In the genomic region with DNA sequence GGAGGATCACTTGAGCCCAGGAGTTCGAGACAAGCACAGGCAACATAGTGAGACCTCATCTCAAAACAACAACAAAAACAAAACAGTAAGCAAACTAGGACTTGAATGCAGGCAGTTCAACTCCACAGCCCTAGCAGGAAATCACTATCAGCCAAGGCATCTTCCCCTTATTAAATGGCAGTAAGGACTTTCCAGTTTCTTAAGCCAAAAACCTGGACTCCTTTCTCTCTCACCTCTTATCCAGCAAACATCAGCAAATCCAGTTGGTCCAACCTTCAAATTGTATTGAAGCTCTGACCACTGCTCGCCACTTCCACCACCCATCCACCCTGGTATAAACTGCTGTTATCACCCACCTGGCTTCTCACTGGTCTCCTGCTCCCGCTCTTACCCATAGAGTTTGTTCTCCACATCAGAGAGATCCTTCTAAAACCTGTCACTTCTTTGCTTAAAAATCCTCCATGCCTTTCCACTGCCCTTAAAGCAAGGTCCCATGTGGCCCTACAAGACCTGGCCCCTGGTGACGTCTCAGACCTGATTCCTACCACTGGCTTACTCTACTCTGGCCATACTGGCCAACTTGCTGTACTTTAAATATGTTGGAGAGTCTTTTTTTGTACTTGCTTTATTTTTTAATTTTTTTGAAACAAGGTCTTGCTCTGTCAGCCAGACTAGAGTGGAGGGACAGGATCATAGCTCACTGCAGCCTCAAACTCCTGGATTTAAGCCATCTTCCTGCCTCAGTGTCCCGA, we compare ENCODE assay signal across 1 cellular context.
TF ChIP-seq lines count a peak whose summit lies in the region.

No MANE protein-coding gene starts in this region.

TF ChIP-seq in liver, 16 proteins besides CTCF, POLR2A, EP300 and RAD21 (continued from another document):
- TF ChIP-seq, protein P1, sequence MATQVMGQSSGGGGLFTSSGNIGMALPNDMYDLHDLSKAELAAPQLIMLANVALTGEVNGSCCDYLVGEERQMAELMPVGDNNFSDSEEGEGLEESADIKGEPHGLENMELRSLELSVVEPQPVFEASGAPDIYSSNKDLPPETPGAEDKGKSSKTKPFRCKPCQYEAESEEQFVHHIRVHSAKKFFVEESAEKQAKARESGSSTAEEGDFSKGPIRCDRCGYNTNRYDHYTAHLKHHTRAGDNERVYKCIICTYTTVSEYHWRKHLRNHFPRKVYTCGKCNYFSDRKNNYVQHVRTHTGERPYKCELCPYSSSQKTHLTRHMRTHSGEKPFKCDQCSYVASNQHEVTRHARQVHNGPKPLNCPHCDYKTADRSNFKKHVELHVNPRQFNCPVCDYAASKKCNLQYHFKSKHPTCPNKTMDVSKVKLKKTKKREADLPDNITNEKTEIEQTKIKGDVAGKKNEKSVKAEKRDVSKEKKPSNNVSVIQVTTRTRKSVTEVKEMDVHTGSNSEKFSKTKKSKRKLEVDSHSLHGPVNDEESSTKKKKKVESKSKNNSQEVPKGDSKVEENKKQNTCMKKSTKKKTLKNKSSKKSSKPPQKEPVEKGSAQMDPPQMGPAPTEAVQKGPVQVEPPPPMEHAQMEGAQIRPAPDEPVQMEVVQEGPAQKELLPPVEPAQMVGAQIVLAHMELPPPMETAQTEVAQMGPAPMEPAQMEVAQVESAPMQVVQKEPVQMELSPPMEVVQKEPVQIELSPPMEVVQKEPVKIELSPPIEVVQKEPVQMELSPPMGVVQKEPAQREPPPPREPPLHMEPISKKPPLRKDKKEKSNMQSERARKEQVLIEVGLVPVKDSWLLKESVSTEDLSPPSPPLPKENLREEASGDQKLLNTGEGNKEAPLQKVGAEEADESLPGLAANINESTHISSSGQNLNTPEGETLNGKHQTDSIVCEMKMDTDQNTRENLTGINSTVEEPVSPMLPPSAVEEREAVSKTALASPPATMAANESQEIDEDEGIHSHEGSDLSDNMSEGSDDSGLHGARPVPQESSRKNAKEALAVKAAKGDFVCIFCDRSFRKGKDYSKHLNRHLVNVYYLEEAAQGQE (IDR thresholded peaks at IDR 0.05), result no peak
- TF ChIP-seq FOXA2 (IDR thresholded peaks at IDR 0.05) (no peak), HNF4G (IDR thresholded peaks at IDR 0.05) (no peak), ZBTB33 (IDR thresholded peaks at IDR 0.05) (no peak), YY1 (IDR thresholded peaks at IDR 0.05) (no peak)
- TF ChIP-seq, protein P2, sequence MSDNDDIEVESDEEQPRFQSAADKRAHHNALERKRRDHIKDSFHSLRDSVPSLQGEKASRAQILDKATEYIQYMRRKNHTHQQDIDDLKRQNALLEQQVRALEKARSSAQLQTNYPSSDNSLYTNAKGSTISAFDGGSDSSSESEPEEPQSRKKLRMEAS (IDR thresholded peaks at IDR 0.05), result no peak
